ENCODE assay signal across 1 cellular context in the genomic region with DNA sequence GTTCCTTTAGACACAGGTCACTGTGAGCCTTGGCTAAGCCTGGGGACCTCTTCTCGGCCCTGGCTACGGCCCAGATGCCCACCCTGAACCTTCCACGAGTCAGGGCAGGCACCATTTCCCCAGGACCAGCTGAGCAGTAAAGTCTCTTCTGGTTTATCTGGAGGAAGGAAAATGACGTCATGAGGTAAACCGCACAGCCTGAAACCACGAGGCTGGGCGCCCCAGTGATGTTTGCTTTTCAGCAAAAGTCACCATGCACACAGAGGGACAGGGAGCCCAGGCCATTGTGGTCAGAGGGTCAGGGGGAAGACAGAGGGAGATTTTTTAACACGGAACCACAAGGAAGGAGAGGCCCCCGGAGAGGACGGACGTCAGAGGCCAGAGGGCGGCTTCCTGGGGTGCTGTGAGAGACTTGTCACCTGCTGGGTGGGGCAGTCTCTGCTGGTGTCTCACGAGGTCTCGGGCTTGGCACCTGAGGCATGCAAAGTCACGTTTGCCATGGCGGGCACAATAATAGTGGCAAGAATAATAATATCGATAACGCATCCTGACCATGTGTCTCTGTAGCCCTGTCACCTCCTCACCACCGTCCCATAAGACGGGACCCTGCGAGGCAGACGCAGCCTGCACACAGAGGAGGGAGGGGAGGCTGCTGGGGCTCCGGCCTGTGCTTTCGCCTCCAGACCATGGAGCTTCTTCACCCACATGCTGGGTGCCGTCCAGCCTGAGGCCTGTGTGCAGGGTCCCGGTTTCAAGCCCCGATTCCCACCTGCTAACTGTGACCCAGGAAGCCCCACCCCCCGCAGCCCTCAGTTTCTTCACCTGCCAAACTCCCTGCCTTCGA.
A peak's percentile ranks its signal among the peaks of the same experiment; 100 is the strongest.
TF ChIP-seq lines count a peak whose summit lies in the region.

No MANE protein-coding gene starts in this region.

TF ChIP-seq in HepG2, 621 proteins besides CTCF, POLR2A, EP300 and RAD21 (continued from another document and continues in another):
- TF ChIP-seq, protein P1, sequence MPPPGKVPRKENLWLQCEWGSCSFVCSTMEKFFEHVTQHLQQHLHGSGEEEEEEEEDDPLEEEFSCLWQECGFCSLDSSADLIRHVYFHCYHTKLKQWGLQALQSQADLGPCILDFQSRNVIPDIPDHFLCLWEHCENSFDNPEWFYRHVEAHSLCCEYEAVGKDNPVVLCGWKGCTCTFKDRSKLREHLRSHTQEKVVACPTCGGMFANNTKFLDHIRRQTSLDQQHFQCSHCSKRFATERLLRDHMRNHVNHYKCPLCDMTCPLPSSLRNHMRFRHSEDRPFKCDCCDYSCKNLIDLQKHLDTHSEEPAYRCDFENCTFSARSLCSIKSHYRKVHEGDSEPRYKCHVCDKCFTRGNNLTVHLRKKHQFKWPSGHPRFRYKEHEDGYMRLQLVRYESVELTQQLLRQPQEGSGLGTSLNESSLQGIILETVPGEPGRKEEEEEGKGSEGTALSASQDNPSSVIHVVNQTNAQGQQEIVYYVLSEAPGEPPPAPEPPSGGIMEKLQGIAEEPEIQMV (CRISPR knock-in tag; IDR thresholded peaks at IDR 0.05; ENCODE audit: low read depth) = no peak
- TF ChIP-seq, protein P2, sequence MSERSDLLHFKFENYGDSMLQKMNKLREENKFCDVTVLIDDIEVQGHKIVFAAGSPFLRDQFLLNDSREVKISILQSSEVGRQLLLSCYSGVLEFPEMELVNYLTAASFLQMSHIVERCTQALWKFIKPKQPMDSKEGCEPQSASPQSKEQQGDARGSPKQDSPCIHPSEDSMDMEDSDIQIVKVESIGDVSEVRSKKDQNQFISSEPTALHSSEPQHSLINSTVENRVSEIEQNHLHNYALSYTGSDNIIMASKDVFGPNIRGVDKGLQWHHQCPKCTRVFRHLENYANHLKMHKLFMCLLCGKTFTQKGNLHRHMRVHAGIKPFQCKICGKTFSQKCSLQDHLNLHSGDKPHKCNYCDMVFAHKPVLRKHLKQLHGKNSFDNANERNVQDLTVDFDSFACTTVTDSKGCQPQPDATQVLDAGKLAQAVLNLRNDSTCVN (CRISPR knock-in tag; IDR thresholded peaks at IDR 0.05; ENCODE audit: borderline replicate concordance) = no peak
- TF ChIP-seq RORA (CRISPR knock-in tag; IDR thresholded peaks at IDR 0.05) = no peak
- TF ChIP-seq ERF (CRISPR knock-in tag; IDR thresholded peaks at IDR 0.05) = 0 out of 2 replicates have a peak, but pooled peaks have one; percentile 57
- TF ChIP-seq FOXA1 (IDR thresholded peaks at IDR 0.05) = no peak
- peak; percentile 52 for TF ChIP-seq FOXA1 (CRISPR knock-in tag; IDR thresholded peaks at IDR 0.05)
- no peak for TF ChIP-seq KDM5A (IDR thresholded peaks at IDR 0.05; ENCODE audit: borderline replicate concordance, low read length)
- no peak for TF ChIP-seq ARNT (IDR thresholded peaks at IDR 0.05)
- TF ChIP-seq, protein P3, sequence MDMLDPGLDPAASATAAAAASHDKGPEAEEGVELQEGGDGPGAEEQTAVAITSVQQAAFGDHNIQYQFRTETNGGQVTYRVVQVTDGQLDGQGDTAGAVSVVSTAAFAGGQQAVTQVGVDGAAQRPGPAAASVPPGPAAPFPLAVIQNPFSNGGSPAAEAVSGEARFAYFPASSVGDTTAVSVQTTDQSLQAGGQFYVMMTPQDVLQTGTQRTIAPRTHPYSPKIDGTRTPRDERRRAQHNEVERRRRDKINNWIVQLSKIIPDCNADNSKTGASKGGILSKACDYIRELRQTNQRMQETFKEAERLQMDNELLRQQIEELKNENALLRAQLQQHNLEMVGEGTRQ (IDR thresholded peaks at IDR 0.05; ENCODE audit: low read depth, low read length) = no peak
- TF ChIP-seq, protein P3 (CRISPR knock-in tag; IDR thresholded peaks at IDR 0.05; ENCODE audit: borderline replicate concordance) = no peak
- no peak for TF ChIP-seq PHF8 (CRISPR knock-in tag; IDR thresholded peaks at IDR 0.05)
- no peak for TF ChIP-seq ZNF124 (CRISPR knock-in tag; IDR thresholded peaks at IDR 0.05)
- peak; percentile 100 for TF ChIP-seq ATF7 (IDR thresholded peaks at IDR 0.05)
- peak; percentile 92 for TF ChIP-seq ATF7 (CRISPR knock-in tag; IDR thresholded peaks at IDR 0.05)
- no peak for TF ChIP-seq EHMT2 (IDR thresholded peaks at IDR 0.05; ENCODE audit: borderline replicate concordance, low read depth, low read length)
- TF ChIP-seq DNMT3B (CRISPR knock-in tag; conservative IDR thresholded peaks at IDR 0.05) = 0 out of 2 replicates have a peak, but pooled peaks have one; percentile 11
- TF ChIP-seq, protein P4, sequence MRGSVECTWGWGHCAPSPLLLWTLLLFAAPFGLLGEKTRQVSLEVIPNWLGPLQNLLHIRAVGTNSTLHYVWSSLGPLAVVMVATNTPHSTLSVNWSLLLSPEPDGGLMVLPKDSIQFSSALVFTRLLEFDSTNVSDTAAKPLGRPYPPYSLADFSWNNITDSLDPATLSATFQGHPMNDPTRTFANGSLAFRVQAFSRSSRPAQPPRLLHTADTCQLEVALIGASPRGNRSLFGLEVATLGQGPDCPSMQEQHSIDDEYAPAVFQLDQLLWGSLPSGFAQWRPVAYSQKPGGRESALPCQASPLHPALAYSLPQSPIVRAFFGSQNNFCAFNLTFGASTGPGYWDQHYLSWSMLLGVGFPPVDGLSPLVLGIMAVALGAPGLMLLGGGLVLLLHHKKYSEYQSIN (CRISPR knock-in tag; IDR thresholded peaks at IDR 0.05; ENCODE audit: borderline replicate concordance) = no peak
- no peak for TF ChIP-seq ZNF251 (CRISPR knock-in tag; IDR thresholded peaks at IDR 0.05)
- TF ChIP-seq ZNF329 (CRISPR knock-in tag; IDR thresholded peaks at IDR 0.05; ENCODE audit: low read depth) = no peak
- no peak for TF ChIP-seq TBP (CRISPR knock-in tag; IDR thresholded peaks at IDR 0.05)
- no peak for TF ChIP-seq IRX3 (CRISPR knock-in tag; IDR thresholded peaks at IDR 0.05; ENCODE audit: borderline replicate concordance, low read depth)
- TF ChIP-seq, protein P5, sequence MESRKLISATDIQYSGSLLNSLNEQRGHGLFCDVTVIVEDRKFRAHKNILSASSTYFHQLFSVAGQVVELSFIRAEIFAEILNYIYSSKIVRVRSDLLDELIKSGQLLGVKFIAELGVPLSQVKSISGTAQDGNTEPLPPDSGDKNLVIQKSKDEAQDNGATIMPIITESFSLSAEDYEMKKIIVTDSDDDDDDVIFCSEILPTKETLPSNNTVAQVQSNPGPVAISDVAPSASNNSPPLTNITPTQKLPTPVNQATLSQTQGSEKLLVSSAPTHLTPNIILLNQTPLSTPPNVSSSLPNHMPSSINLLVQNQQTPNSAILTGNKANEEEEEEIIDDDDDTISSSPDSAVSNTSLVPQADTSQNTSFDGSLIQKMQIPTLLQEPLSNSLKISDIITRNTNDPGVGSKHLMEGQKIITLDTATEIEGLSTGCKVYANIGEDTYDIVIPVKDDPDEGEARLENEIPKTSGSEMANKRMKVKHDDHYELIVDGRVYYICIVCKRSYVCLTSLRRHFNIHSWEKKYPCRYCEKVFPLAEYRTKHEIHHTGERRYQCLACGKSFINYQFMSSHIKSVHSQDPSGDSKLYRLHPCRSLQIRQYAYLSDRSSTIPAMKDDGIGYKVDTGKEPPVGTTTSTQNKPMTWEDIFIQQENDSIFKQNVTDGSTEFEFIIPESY (CRISPR knock-in tag; IDR thresholded peaks at IDR 0.05) = no peak
- no peak for TF ChIP-seq TGIF2 (CRISPR knock-in tag; IDR thresholded peaks at IDR 0.05)
- TF ChIP-seq ZNF44 (CRISPR knock-in tag; IDR thresholded peaks at IDR 0.05) = no peak
- no peak for TF ChIP-seq NR2F6 (IDR thresholded peaks at IDR 0.05)
- TF ChIP-seq NR2F6 (CRISPR knock-in tag; IDR thresholded peaks at IDR 0.05) = peak; percentile 55; the same call in 1 of the 2 replicates
- TF ChIP-seq ZBTB38 (CRISPR knock-in tag; IDR thresholded peaks at IDR 0.05) = peak; percentile 35; the same call in 1 of the 2 replicates
- TF ChIP-seq ZSCAN31 (CRISPR knock-in tag; IDR thresholded peaks at IDR 0.05; ENCODE audit: low read depth) = no peak
- no peak for TF ChIP-seq ZNF326 (CRISPR knock-in tag; IDR thresholded peaks at IDR 0.05; ENCODE audit: borderline replicate concordance)
- TF ChIP-seq, protein P6, sequence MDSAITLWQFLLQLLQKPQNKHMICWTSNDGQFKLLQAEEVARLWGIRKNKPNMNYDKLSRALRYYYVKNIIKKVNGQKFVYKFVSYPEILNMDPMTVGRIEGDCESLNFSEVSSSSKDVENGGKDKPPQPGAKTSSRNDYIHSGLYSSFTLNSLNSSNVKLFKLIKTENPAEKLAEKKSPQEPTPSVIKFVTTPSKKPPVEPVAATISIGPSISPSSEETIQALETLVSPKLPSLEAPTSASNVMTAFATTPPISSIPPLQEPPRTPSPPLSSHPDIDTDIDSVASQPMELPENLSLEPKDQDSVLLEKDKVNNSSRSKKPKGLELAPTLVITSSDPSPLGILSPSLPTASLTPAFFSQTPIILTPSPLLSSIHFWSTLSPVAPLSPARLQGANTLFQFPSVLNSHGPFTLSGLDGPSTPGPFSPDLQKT (CRISPR knock-in tag; IDR thresholded peaks at IDR 0.05; ENCODE audit: borderline replicate concordance) = no peak
- no peak for TF ChIP-seq NBN (conservative IDR thresholded peaks at IDR 0.05)
- TF ChIP-seq, protein P7, sequence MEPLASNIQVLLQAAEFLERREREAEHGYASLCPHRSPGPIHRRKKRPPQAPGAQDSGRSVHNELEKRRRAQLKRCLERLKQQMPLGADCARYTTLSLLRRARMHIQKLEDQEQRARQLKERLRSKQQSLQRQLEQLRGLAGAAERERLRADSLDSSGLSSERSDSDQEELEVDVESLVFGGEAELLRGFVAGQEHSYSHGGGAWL (CRISPR knock-in tag; IDR thresholded peaks at IDR 0.05) = 0 out of 2 replicates have a peak, but pooled peaks have one; percentile 39
- no peak for TF ChIP-seq SALL2 (CRISPR knock-in tag; IDR thresholded peaks at IDR 0.05)
- TF ChIP-seq, protein P8, sequence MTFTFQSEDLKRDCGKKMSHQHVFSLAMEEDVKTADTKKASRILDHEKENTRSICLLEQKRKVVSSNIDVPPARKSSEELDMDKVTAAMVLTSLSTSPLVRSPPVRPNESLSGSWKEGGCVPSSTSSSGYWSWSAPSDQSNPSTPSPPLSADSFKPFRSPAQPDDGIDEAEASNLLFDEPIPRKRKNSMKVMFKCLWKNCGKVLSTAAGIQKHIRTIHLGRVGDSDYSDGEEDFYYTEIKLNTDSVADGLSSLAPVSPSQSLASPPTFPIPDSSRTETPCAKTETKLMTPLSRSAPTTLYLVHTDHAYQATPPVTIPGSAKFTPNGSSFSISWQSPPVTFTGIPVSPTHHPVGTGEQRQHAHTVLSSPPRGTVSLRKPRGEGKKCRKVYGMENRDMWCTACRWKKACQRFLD (CRISPR knock-in tag; IDR thresholded peaks at IDR 0.05; ENCODE audit: borderline replicate concordance) = no peak
- TF ChIP-seq CCAR2 (optimal IDR thresholded peaks at IDR 0.05; ENCODE audit: low read depth, low read length) = no peak
- TF ChIP-seq, protein P9, sequence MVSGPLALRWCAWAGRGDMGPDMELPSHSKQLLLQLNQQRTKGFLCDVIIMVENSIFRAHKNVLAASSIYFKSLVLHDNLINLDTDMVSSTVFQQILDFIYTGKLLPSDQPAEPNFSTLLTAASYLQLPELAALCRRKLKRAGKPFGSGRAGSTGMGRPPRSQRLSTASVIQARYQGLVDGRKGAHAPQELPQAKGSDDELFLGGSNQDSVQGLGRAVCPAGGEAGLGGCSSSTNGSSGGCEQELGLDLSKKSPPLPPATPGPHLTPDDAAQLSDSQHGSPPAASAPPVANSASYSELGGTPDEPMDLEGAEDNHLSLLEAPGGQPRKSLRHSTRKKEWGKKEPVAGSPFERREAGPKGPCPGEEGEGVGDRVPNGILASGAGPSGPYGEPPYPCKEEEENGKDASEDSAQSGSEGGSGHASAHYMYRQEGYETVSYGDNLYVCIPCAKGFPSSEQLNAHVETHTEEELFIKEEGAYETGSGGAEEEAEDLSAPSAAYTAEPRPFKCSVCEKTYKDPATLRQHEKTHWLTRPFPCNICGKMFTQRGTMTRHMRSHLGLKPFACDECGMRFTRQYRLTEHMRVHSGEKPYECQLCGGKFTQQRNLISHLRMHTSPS (CRISPR knock-in tag; IDR thresholded peaks at IDR 0.05; ENCODE audit: low read depth) = no peak; the same call in 1 of the 2 replicates
- no peak for TF ChIP-seq GATAD1 (CRISPR knock-in tag; IDR thresholded peaks at IDR 0.05)
- TF ChIP-seq, protein P10, sequence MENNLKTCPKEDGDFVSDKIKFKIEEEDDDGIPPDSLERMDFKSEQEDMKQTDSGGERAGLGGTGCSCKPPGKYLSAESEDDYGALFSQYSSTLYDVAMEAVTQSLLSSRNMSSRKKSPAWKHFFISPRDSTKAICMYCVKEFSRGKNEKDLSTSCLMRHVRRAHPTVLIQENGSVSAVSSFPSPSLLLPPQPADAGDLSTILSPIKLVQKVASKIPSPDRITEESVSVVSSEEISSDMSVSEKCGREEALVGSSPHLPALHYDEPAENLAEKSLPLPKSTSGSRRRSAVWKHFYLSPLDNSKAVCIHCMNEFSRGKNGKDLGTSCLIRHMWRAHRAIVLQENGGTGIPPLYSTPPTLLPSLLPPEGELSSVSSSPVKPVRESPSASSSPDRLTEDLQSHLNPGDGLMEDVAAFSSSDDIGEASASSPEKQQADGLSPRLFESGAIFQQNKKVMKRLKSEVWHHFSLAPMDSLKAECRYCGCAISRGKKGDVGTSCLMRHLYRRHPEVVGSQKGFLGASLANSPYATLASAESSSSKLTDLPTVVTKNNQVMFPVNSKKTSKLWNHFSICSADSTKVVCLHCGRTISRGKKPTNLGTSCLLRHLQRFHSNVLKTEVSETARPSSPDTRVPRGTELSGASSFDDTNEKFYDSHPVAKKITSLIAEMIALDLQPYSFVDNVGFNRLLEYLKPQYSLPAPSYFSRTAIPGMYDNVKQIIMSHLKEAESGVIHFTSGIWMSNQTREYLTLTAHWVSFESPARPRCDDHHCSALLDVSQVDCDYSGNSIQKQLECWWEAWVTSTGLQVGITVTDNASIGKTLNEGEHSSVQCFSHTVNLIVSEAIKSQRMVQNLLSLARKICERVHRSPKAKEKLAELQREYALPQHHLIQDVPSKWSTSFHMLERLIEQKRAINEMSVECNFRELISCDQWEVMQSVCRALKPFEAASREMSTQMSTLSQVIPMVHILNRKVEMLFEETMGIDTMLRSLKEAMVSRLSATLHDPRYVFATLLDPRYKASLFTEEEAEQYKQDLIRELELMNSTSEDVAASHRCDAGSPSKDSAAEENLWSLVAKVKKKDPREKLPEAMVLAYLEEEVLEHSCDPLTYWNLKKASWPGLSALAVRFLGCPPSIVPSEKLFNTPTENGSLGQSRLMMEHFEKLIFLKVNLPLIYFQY (CRISPR knock-in tag; IDR thresholded peaks at IDR 0.05; ENCODE audit: borderline replicate concordance) = no peak
- TF ChIP-seq CENPT (CRISPR knock-in tag; IDR thresholded peaks at IDR 0.05; ENCODE audit: low read depth) = no peak
- TF ChIP-seq RFX3 (CRISPR knock-in tag; IDR thresholded peaks at IDR 0.05) = no peak
- TF ChIP-seq ZNF367 (CRISPR knock-in tag; IDR thresholded peaks at IDR 0.05; ENCODE audit: borderline replicate concordance) = no peak
- TF ChIP-seq ZNF570 (CRISPR knock-in tag; IDR thresholded peaks at IDR 0.05; ENCODE audit: borderline replicate concordance) = no peak
- TF ChIP-seq ZNF720 (CRISPR knock-in tag; IDR thresholded peaks at IDR 0.05) = no peak
- no peak for TF ChIP-seq ADNP (CRISPR knock-in tag; IDR thresholded peaks at IDR 0.05)
